9 cellular contexts compared by ENCODE assay signal in the genomic region with DNA sequence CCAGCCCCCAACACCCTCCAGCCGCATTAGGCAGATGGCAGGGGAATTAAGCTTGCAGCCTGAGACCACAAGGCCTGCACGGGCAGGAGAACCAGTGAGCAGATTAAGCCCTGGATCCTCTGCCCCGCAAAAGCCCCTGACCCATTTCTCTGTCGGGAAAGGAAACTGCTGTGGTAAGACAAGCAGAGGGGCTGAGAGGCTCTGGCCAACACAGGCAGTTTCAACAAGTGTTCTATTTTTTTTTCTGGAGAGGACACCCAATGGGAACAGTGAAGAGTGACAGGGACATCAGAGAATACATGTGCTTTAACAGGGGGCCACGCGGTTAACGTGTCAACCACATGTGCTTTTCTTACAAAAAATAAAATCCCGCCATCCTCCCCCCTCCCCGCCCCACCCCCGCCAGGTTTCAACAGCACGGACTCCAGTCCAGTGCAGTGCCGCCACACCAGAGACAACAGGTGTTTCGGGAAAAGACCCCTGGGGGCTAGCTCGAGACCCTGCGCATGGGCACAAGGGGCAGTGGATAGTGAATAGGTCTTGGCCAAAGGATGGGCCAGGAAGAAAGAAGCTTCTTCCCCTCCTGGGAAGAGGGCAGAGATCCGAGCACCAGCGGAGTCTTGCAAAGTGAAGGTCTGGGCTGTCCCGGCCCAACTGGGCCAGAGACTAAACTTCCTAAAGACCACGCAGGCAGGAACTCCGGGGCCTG. TPM values are rescaled to one million over a fixed set of nuclear protein-coding genes. Genes with fewer than 3 reads are reported as not detected.
DNase-seq lines count a peak whose midpoint lies in the region; ATAC-seq and TF ChIP-seq lines count a peak whose summit lies in the region.
"Had no signal": no experiment of that assay in that cellular context is flagged by ENCODE, and none has a peak within 500 bp of the region (broad histone marks: within the 10 kb centered on the region; RNA-seq: fewer than 3 reads in every experiment).

No MANE protein-coding gene starts in this region.

- no peaks in the 10 kb centered on the region; the same call in 1 of the 2 replicates for H3K27me3 ChIP-seq in SJCRH30

- no peaks in the 10 kb centered on the region for H3K36me3 ChIP-seq in SJCRH30

- in situ Hi-C loops in astrocyte of the spinal cord (cut with HindIII; ENCODE audit: low sequenced_read_pairs) = no loop called here

- DNase-seq in NCI-H2227 (lab: John Stamatoyannopoulos, UW; ENCODE audit: unreplicated experiment) (peak; percentile 28), NCI-H2227 treated with DMSO at 0.1 percent for 48 hours (lab: John Stamatoyannopoulos, UW) (no peak), SJCRH30 (peak; percentile 47 to 53), astrocyte of the spinal cord (ENCODE audit: low read depth, low spot score) (no peak), iris pigment epithelial cell (ENCODE audit: low read depth) (peak; percentile 16), NCI-H1694 (lab: John Stamatoyannopoulos, UW) (no peak)
- peak; percentile 41 for DNase-seq in stimulated activated CD4-positive, alpha-beta T cell treated with anti-CD3 and anti-CD28 coated beads, Interleukin-1b, Interleukin-23, amount 100 ng/mL, for 48 hours

- no peaks in the 10 kb centered on the region for H3K4me1 ChIP-seq in SJCRH30

- H3K4me3 ChIP-seq in SJCRH30 = peak overlapping the region; percentile 88
- H3K4me3 ChIP-seq in astrocyte of the spinal cord (ENCODE audit: low read depth, low read length) = peak overlapping the region; percentile 89

- no peak for TF ChIP-seq CTCF in astrocyte of the spinal cord (IDR thresholded peaks at IDR 0.05; ENCODE audit: low read depth, low read length)

- peak; percentile 21 for ATAC-seq in HG02943 (IDR thresholded peaks at IDR 0.05; ENCODE audit: low read depth, unreplicated experiment)

- peak overlapping the region; percentile 16 for H3K27ac ChIP-seq in SJCRH30

- H3K9me3 ChIP-seq in SJCRH30 (replicated peaks) = no peaks in the 10 kb centered on the region

RNA-seq across cellular contexts. Expression of gene FYCO1, which starts 0.8 kb away (rescaled TPM):
- total RNA-seq in SJCRH30 (2014; rRNA removed; shearing (Covaris generic)) = 6.5 and 7.2 TPM in 2 replicates

RNA-seq across cellular contexts. Expression of gene XCR1, which starts 32.5 kb away (rescaled TPM):
- not detected in 2 replicates for total RNA-seq in SJCRH30 (2014; rRNA removed; shearing (Covaris generic))
- total RNA-seq: Daoy had no signal

RNA-seq across cellular contexts. Expression of gene CXCR6, which starts 51.6 kb away (rescaled TPM):
- not detected in 2 replicates for total RNA-seq in SJCRH30 (2014; rRNA removed; shearing (Covaris generic))
- total RNA-seq: Daoy had no signal

Comparison
In these comparisons a context has a peak if more than half of its experiments do, and no peak if none do; other contexts are left out.
1. DNase-seq: peak in NCI-H2227 (single experiment), SJCRH30 (2 of 2), iris pigment epithelial cell (single experiment) and stimulated activated CD4-positive, alpha-beta T cell treated with anti-CD3 and anti-CD28 coated beads, Interleukin-1b, Interleukin-23, amount 100 ng/mL, for 48 hours (single experiment); none in NCI-H2227 treated with DMSO at 0.1 percent for 48 hours (single experiment), astrocyte of the spinal cord (single experiment) and NCI-H1694 (single experiment).